Comparison of ENCODE assay signal across 18 cellular contexts in the genomic region with DNA sequence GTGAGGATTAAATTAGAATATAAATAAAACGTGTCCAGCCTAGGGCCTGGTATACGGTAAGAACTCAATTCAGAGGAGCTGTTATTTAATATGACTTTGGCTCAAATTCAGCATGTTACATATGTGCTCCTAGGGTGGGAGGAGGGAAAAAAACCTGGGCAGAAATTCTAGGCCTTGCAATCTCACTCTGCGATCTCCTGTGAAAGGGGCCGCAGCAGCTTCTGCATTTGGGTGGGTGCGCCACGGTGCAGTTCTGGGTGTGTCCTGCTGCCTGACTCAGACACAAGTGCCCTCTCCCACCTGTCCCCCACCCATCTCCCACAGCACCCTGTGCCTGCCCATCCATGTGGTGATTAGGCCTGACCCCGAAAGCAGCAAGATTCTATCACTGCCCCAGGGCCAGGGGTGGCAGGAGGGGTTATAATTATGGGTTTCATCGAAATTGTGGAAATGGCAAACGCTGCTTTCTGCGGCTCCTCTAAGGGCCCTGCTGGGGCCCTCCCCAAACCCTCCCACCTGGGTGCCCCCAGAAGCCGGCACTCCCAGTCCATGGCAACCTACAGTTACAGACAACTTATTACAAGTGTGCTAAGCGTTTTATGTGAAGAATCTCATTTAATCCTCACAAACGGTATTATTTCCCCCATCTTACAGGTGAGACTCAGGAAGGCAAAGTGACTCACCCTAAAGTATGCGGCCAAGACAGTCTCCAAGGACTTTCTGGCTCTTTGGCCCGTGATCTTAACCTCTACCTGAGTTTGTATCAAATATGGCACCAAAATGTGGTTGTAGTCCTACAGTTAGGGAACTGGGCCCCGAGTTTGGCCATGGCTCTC. TPM values are rescaled to one million over a fixed set of nuclear protein-coding genes. Genes with fewer than 3 reads are reported as not detected.
DNase-seq lines count a peak whose midpoint lies in the region; ATAC-seq and TF ChIP-seq lines count a peak whose summit lies in the region.
"Had no signal": no experiment of that assay in that cellular context is flagged by ENCODE, and none has a peak within 500 bp of the region (broad histone marks: within the 10 kb centered on the region; RNA-seq: fewer than 3 reads in every experiment).

No MANE protein-coding gene starts in this region.

- H3K27ac ChIP-seq in mammary epithelial cell (ENCODE audit: insufficient read depth, low read depth, low read length) (peak overlapping the region; percentile 96), mucosa of rectum (ENCODE audit: low read depth in 2 of 2, low read length in 2 of 2) (peak overlapping the region; percentile 17 to 49), tibial artery (peak overlapping the region; percentile 49 to 61)

- no peak for ATAC-seq in GM19467 (IDR thresholded peaks at IDR 0.05; ENCODE audit: unreplicated experiment)
- no peak for ATAC-seq in activated naive CD4-positive, alpha-beta T cell treated with anti-CD3 and anti-CD28 coated beads, Interleukin-2, amount 50 U/mL, for 72 hours
- ATAC-seq in naive thymus-derived CD8-positive, alpha-beta T cell = no peak
- no peak for ATAC-seq in HG03442 (IDR thresholded peaks at IDR 0.05; ENCODE audit: unreplicated experiment)
- ATAC-seq: activated T-cell treated with anti-CD3 and anti-CD28 coated beads, Interleukin-2, amount 50 U/mL, for 72 hours; GM12878; Right ventricle myocardium inferior had no signal

- peak overlapping the region; percentile 65 for H3K4me2 ChIP-seq in mammary epithelial cell (ENCODE audit: insufficient read depth, low read depth, low read length)

- no peaks in the 10 kb centered on the region for H4K20me1 ChIP-seq in mammary epithelial cell (ENCODE audit: insufficient read depth, low read length)

- H3K4me3 ChIP-seq in mammary epithelial cell (replicated peaks in 1 of 3; ENCODE audit: insufficient read depth in 1 of 3, low read depth in 2 of 3, low read length in 3 of 3) (no peak overlapping the region), mucosa of rectum (ENCODE audit: low read length in 2 of 2) (no peak overlapping the region), tibial artery (no peak overlapping the region)
- H3K4me3 ChIP-seq: coronary artery, GM12878 had no signal

- DNase-seq in NCI-H1694 treated with DMSO at 0.1 percent for 48 hours (lab: John Stamatoyannopoulos, UW) (peak; percentile 51), mammary epithelial cell (peak; percentile 67), tibial artery (no peak)
- DNase-seq in activated naive CD4-positive, alpha-beta T cell treated with anti-CD3 and anti-CD28 coated beads, Interleukin-2, amount 50 U/mL, for 72 hours (ENCODE audit: low spot score in 2 of 2) = no peak
- no peak for DNase-seq in naive thymus-derived CD8-positive, alpha-beta T cell
- DNase-seq: activated CD4-positive, alpha-beta T cell treated with anti-CD3 and anti-CD28 coated beads for 4 hours; activated T-cell treated with anti-CD3 and anti-CD28 coated beads, Interleukin-2, amount 50 U/mL, for 72 hours; midbrain; NCI-H1092; NCI-H446 treated with DMSO at 0.1 percent for 48 hours; stimulated activated CD4-positive, alpha-beta T cell treated with anti-CD3 and anti-CD28 coated beads, Interleukin-1b, Interleukin-23, amount 100 ng/mL, for 48 hours; stimulated activated CD8-positive, alpha-beta memory T cell treated with anti-CD3 and anti-CD28 coated beads, Interleukin-4, amount 100 ng/mL, for 48 hours had no signal

- no peaks in the 10 kb centered on the region for H3K9me3 Mint-ChIP-seq in activated naive CD4-positive, alpha-beta T cell treated with anti-CD3 and anti-CD28 coated beads, Interleukin-2, amount 50 U/mL, for 72 hours
- no peaks in the 10 kb centered on the region for H3K9me3 Mint-ChIP-seq in naive thymus-derived CD8-positive, alpha-beta T cell
- H3K9me3 Mint-ChIP-seq: activated T-cell treated with anti-CD3 and anti-CD28 coated beads, Interleukin-2, amount 50 U/mL, for 72 hours had no signal

- H3K36me3 ChIP-seq in mammary epithelial cell (ENCODE audit: insufficient read depth, low read length) = no peaks in the 10 kb centered on the region
- H3K36me3 ChIP-seq in mucosa of rectum (ENCODE audit: control insufficient read depth in 2 of 2, insufficient read depth in 2 of 2, low read length in 2 of 2) = no peaks in the 10 kb centered on the region
- H3K36me3 ChIP-seq in tibial artery = no peaks in the 10 kb centered on the region

- H3K36me3 Mint-ChIP-seq in activated naive CD4-positive, alpha-beta T cell treated with anti-CD3 and anti-CD28 coated beads, Interleukin-2, amount 50 U/mL, for 72 hours = no peaks in the 10 kb centered on the region
- H3K36me3 Mint-ChIP-seq in naive thymus-derived CD8-positive, alpha-beta T cell = no peaks in the 10 kb centered on the region

- H3K4me1 ChIP-seq in mammary epithelial cell (ENCODE audit: insufficient read depth, low read length) (peaks cover 48% of the 10 kb centered on the region), mucosa of rectum (ENCODE audit: control insufficient read depth in 2 of 2, insufficient read depth in 2 of 2, low read length in 2 of 2) (peaks cover 5 to 12% of the 10 kb centered on the region in 2 donors), tibial artery (peaks cover 0 to 21% (median 15%) of the 10 kb centered on the region in 4 donors)

- H3K27ac Mint-ChIP-seq in activated naive CD4-positive, alpha-beta T cell treated with anti-CD3 and anti-CD28 coated beads, Interleukin-2, amount 50 U/mL, for 72 hours = no peak overlapping the region
- peak overlapping the region in 2 of 10 donors; percentile 25 to 65 for H3K27ac Mint-ChIP-seq in naive thymus-derived CD8-positive, alpha-beta T cell
- H3K27ac Mint-ChIP-seq: activated T-cell treated with anti-CD3 and anti-CD28 coated beads, Interleukin-2, amount 50 U/mL, for 72 hours had no signal

- no TSS peak for BruUV-seq in mammary epithelial cell (replicated peaks; lab: Mats Ljungman, UMichigan)

- no peak overlapping the region for H3K4me3 Mint-ChIP-seq in naive thymus-derived CD8-positive, alpha-beta T cell
- H3K4me3 Mint-ChIP-seq: activated T-cell treated with anti-CD3 and anti-CD28 coated beads, Interleukin-2, amount 50 U/mL, for 72 hours had no signal

- peaks cover 0 to 8% (median 5%) of the 10 kb centered on the region in 5 donors for H3K27me3 Mint-ChIP-seq in naive thymus-derived CD8-positive, alpha-beta T cell

- CTCF ChIA-PET in mammary epithelial cell (lab: Charles Lee; ENCODE audit: low non-redundant PET) = no interaction called here

- in situ Hi-C loops in mammary epithelial cell (cut with MboI; ENCODE audit: low sequenced_read_pairs in 2 of 2) = no loop called here

- POLR2A ChIA-PET in naive thymus-derived CD8-positive, alpha-beta T cell (lab: Charles Lee) = no interaction called here

- no peaks in the 10 kb centered on the region for H3K79me2 ChIP-seq in mammary epithelial cell (ENCODE audit: insufficient read depth, low read length)

- H3K27me3 ChIP-seq in mammary epithelial cell (ENCODE audit: insufficient read depth, low read length) (no peaks in the 10 kb centered on the region), mucosa of rectum (ENCODE audit: control insufficient read depth in 2 of 2, insufficient read depth in 2 of 2, low read length in 2 of 2) (peaks cover 0 to 7% of the 10 kb centered on the region in 2 donors), tibial artery (peaks cover 0 to 11% of the 10 kb centered on the region in 2 donors)

- H3K9ac ChIP-seq in mammary epithelial cell (ENCODE audit: insufficient read depth, low read length) (peak overlapping the region; percentile 63), mucosa of rectum (ENCODE audit: low read depth in 1 of 2, low read length in 2 of 2) (no peak overlapping the region)

- H3K9me3 ChIP-seq in mammary epithelial cell (replicated peaks; ENCODE audit: insufficient read depth, low read length) = no peaks in the 10 kb centered on the region
- no peaks in the 10 kb centered on the region for H3K9me3 ChIP-seq in mucosa of rectum (ENCODE audit: control insufficient read depth in 2 of 2, low read length in 2 of 2)
- no peaks in the 10 kb centered on the region for H3K9me3 ChIP-seq in tibial artery

- peak overlapping the region; percentile 23 for H2AFZ ChIP-seq in mammary epithelial cell (ENCODE audit: low read depth, low read length)

- H3K4me1 Mint-ChIP-seq in naive thymus-derived CD8-positive, alpha-beta T cell = no peaks in the 10 kb centered on the region

- WGBS in mammary epithelial cell (ENCODE audit: low coverage, missing lambda C conversion rate) = 79% methylated on average over 16 of the region's 16 CpGs

- TF ChIP-seq CTCF in mammary epithelial cell (conservative IDR thresholded peaks at IDR 0.05 in 1 of 2, IDR thresholded peaks at IDR 0.05 in 1 of 2; ENCODE audit: extremely low read depth in 1 of 2, insufficient read depth in 1 of 2, low read depth in 1 of 2, low read length in 2 of 2) = no peak
- no peak for TF ChIP-seq CTCF in tibial artery (IDR thresholded peaks at IDR 0.05)

- dilution Hi-C loops in mammary epithelial cell (cut with HindIII; ENCODE audit: low sequenced_read_pairs) = no loop called here

- intact Hi-C loops in mammary epithelial cell (cut with micrococcal nuclease) = loop anchor here (1.0 to 5.0 kb wide), 4 partner anchors 16 to 141 kb away; no protein-coding TSS in a partner anchor
- intact Hi-C loops in tibial artery (cut with DNase I; ENCODE audit: low total_unique reads) = no loop called here

RNA-seq across cellular contexts. Expression of gene GRHL3, which starts 25.5 kb away (rescaled TPM):
- total RNA-seq in mammary epithelial cell = 10 to 100 TPM in 1 of 2 donors, 1 to 10 TPM in 1; 1.3 to 15.3 TPM
- 3.5 TPM for polyA plus RNA-seq in mammary epithelial cell
- 1.1 TPM for polyA minus RNA-seq in mammary epithelial cell
- not detected for total RNA-seq in activated naive CD4-positive, alpha-beta T cell treated with anti-CD3 and anti-CD28 coated beads, Interleukin-2, amount 50 U/mL, for 72 hours
- not detected for total RNA-seq in naive thymus-derived CD8-positive, alpha-beta T cell
- polyA plus RNA-seq in naive thymus-derived CD8-positive, alpha-beta T cell = not detected
- total RNA-seq: Right ventricle myocardium inferior had no signal

Comparison
In these comparisons a context has a peak if more than half of its experiments do, and no peak if none do; other contexts are left out.
1. DNase-seq: peak in NCI-H1694 treated with DMSO at 0.1 percent for 48 hours (single experiment) and mammary epithelial cell (single experiment); none in tibial artery (0 of 2), activated naive CD4-positive, alpha-beta T cell treated with anti-CD3 and anti-CD28 coated beads, Interleukin-2, amount 50 U/mL, for 72 hours (0 of 2) and naive thymus-derived CD8-positive, alpha-beta T cell (0 of 10).
2. H3K27ac ChIP-seq: peak in every context shown above with its lines; median percentile 96 in mammary epithelial cell; 55 in tibial artery; 33 in mucosa of rectum.